ENCODE assay signal across 12 cellular contexts in genomic region chr13:95181586-95181985, GRCh38.
DNase-seq lines count a peak whose midpoint lies in the region; ATAC-seq, FAIRE-seq and TF ChIP-seq lines count a peak whose summit lies in the region.
"Had no signal": no experiment of that assay in that cellular context is flagged by ENCODE, and none has a peak within 500 bp of the region (broad histone marks: within the 10 kb centered on the region; RNA-seq: fewer than 3 reads in every experiment).

No MANE protein-coding gene starts in this region.

- no peak for TF ChIP-seq EP300 in HepG2 (IDR thresholded peaks at IDR 0.05; ENCODE audit: low read depth in 2 of 2, low read length in 2 of 2)
- no peak for TF ChIP-seq EP300 in HepG2 (CRISPR knock-in tag; IDR thresholded peaks at IDR 0.05; ENCODE audit: borderline replicate concordance)

- no peak overlapping the region for H2AFZ ChIP-seq in HepG2 (ENCODE audit: low read length)

- in situ Hi-C loops in HepG2 (cut with HindIII; ENCODE audit: extremely low pct_ligation_motif_present, low pct_unique_long_range_greater_than_20kb), result loop anchor here (25.0 kb wide), 1 partner anchor 1781 kb away; no protein-coding TSS in a partner anchor

- no peak for TF ChIP-seq POLR2A in HepG2 (IDR thresholded peaks at IDR 0.05; ENCODE audit: insufficient read depth in 1 of 2, low read depth in 2 of 2, low read length in 2 of 2)
- TF ChIP-seq POLR2A in right lobe of liver (IDR thresholded peaks at IDR 0.05), result no peak

- H3K4me3 ChIP-seq in HepG2 (replicated peaks in 1 of 3; ENCODE audit: insufficient read depth in 1 of 3, low read depth in 2 of 3, low read length in 3 of 3) (no peak overlapping the region), right lobe of liver (no peak overlapping the region)

- WGBS in HepG2 (ENCODE audit: low lambda C conversion rate), result 82% methylated on average over 2 of the region's 2 CpGs
- WGBS in right lobe of liver (ENCODE audit: insufficient coverage, low coverage, low lambda C conversion rate, missing lambda C conversion rate), result 93% methylated on average over 2 of the region's 2 CpGs

- intact Hi-C loops in HepG2 (cut with micrococcal nuclease; ENCODE audit: unreplicated experiment), result loop anchor here (10.0 kb wide), 1 partner anchor 177 kb away; no protein-coding TSS in a partner anchor
- intact Hi-C loops in right lobe of liver (cut with DNase I), result no loop called here

- no peak overlapping the region for H3K9ac ChIP-seq in HepG2 (ENCODE audit: insufficient read depth, low read depth, low read length)

- ATAC-seq in HepG2, result peak; percentile 17; the same call in 2 of the 3 replicates
- no peak for ATAC-seq in right lobe of liver
- ATAC-seq in GM21825 (IDR thresholded peaks at IDR 0.05; ENCODE audit: unreplicated experiment), result peak; percentile 61
- peak; percentile 48 for ATAC-seq in HG03354 (IDR thresholded peaks at IDR 0.05; ENCODE audit: poor library complexity, severe bottlenecking, unreplicated experiment)
- ATAC-seq: naive thymus-derived CD8-positive, alpha-beta T cell had no signal

- H3K27ac ChIP-seq in HepG2 (ENCODE audit: extremely low read length, insufficient read depth, low read length) (no peak overlapping the region), right lobe of liver (no peak overlapping the region)

- DNase-seq in HepG2 (ENCODE audit: low spot score) (no peak), right lobe of liver (no peak), NCI-H1694 treated with DMSO at 0.1 percent for 48 hours (lab: John Stamatoyannopoulos, UW) (no peak), NCI-H526 (lab: John Stamatoyannopoulos, UW) (no peak), ecto neural progenitor cell (ENCODE audit: low spot score) (no peak), NCI-H345 treated with DMSO at 0.1 percent for 48 hours (lab: John Stamatoyannopoulos, UW; ENCODE audit: unreplicated experiment) (no peak)
- DNase-seq: activated CD4-positive, CD25-positive, alpha-beta regulatory T cell; activated naive CD8-positive, alpha-beta T cell treated with anti-CD3 and anti-CD28 coated beads for 36 hours; naive thymus-derived CD8-positive, alpha-beta T cell; NCI-H187 had no signal

- H3K36me3 ChIP-seq in HepG2 (replicated peaks in 1 of 2; ENCODE audit: control insufficient read depth in 1 of 2, insufficient read depth in 2 of 2, low read length in 2 of 2) (peaks cover 0 to 5% of the 10 kb centered on the region in 2 experiments; a peak in 1 of 5 replicates), right lobe of liver (no peaks in the 10 kb centered on the region)

- H3K4me1 ChIP-seq in HepG2 (ENCODE audit: insufficient read depth, low read length) (peaks cover 21% of the 10 kb centered on the region), right lobe of liver (no peaks in the 10 kb centered on the region)

- CTCF ChIA-PET in HepG2 (lab: Yijun Ruan, JAX; ENCODE audit: low intra/inter-chr PET ratio, low total read pairs), result no interaction called here

- no peak overlapping the region for H3K4me2 ChIP-seq in HepG2 (ENCODE audit: low read depth, low read length)

- no TSS peak for BruUV-seq in HepG2 (replicated peaks; lab: Mats Ljungman, UMichigan)

- H3K27me3 ChIP-seq in HepG2 (ENCODE audit: control insufficient read depth in 1 of 2, insufficient read depth in 2 of 2, low read length in 2 of 2), result no peaks in the 10 kb centered on the region
- no peaks in the 10 kb centered on the region for H3K27me3 ChIP-seq in right lobe of liver

- TF ChIP-seq CTCF in HepG2 (CRISPR knock-in tag; IDR thresholded peaks at IDR 0.05) (no peak), right lobe of liver (IDR thresholded peaks at IDR 0.05) (no peak)

- FAIRE-seq in HepG2 (lab: Jason Lieb, UNC), result no peak

- no peaks in the 10 kb centered on the region for H3K9me3 ChIP-seq in HepG2 (ENCODE audit: low read length)
- no peaks in the 10 kb centered on the region for H3K9me3 ChIP-seq in right lobe of liver

- TF ChIP-seq RAD21 in HepG2 (CRISPR knock-in tag; IDR thresholded peaks at IDR 0.05), result no peak

- POLR2A ChIA-PET in HepG2 (lab: Yijun Ruan, JAX), result no interaction called here

- no peaks in the 10 kb centered on the region for H4K20me1 ChIP-seq in HepG2 (ENCODE audit: insufficient read depth, low read length)

- H3K79me2 ChIP-seq in HepG2 (ENCODE audit: insufficient read depth, low read length), result no peaks in the 10 kb centered on the region

TF ChIP-seq in HepG2, 621 proteins besides CTCF, POLR2A, EP300 and RAD21:
- TF ChIP-seq MIER2 (CRISPR knock-in tag; IDR thresholded peaks at IDR 0.05) (no peak), HMG20A (CRISPR knock-in tag; IDR thresholded peaks at IDR 0.05; ENCODE audit: borderline replicate concordance) (no peak), ZFP41 (CRISPR knock-in tag; IDR thresholded peaks at IDR 0.05; ENCODE audit: borderline replicate concordance) (no peak), AGO2 (optimal IDR thresholded peaks at IDR 0.05; ENCODE audit: low read depth, low read length) (no peak), ZNF251 (CRISPR knock-in tag; IDR thresholded peaks at IDR 0.05) (no peak)
- TF ChIP-seq, protein P1, sequence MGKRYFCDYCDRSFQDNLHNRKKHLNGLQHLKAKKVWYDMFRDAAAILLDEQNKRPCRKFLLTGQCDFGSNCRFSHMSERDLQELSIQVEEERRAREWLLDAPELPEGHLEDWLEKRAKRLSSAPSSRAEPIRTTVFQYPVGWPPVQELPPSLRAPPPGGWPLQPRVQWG (CRISPR knock-in tag; IDR thresholded peaks at IDR 0.05; ENCODE audit: borderline replicate concordance, low read depth), result no peak
- TF ChIP-seq, protein P2, sequence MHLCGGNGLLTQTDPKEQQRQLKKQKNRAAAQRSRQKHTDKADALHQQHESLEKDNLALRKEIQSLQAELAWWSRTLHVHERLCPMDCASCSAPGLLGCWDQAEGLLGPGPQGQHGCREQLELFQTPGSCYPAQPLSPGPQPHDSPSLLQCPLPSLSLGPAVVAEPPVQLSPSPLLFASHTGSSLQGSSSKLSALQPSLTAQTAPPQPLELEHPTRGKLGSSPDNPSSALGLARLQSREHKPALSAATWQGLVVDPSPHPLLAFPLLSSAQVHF (CRISPR knock-in tag; IDR thresholded peaks at IDR 0.05), result no peak

Comparison
In these comparisons a context has a peak if more than half of its experiments do, and no peak if none do; other contexts are left out.
1. ATAC-seq: peak in HepG2 (single experiment), GM21825 (single experiment) and HG03354 (single experiment); none in right lobe of liver (0 of 4).